Comparison of ENCODE assay signal across 1 cellular context in genomic region chr19:38799104-38799503, GRCh38.
TF ChIP-seq lines count a peak whose summit lies in the region.

No MANE protein-coding gene starts in this region.

TF ChIP-seq in IMR-90, 13 proteins besides CTCF, POLR2A, EP300 and RAD21:
- TF ChIP-seq USF2 (IDR thresholded peaks at IDR 0.05; ENCODE audit: low read depth, low read length) (no peak), SMC3 (IDR thresholded peaks at IDR 0.05; ENCODE audit: low read depth, low read length) (no peak), CEBPB (IDR thresholded peaks at IDR 0.05; ENCODE audit: low read depth, low read length) (no peak), CHD1 (IDR thresholded peaks at IDR 0.05; ENCODE audit: low read depth, low read length) (no peak), RCOR1 (IDR thresholded peaks at IDR 0.05; ENCODE audit: insufficient replicate concordance, low read length) (no peak), NFE2L2 (IDR thresholded peaks at IDR 0.05; ENCODE audit: low read depth, low read length) (no peak), MXI1 (IDR thresholded peaks at IDR 0.05; ENCODE audit: borderline replicate concordance, low read depth, low read length) (no peak), RFX5 (IDR thresholded peaks at IDR 0.05; ENCODE audit: low read depth, low read length) (no peak), FOS (IDR thresholded peaks at IDR 0.05; ENCODE audit: low read depth, low read length) (no peak)
